Comparison of ENCODE assay signal across 1 cellular context in genomic region chr1:226656201-226656600, GRCh38.
TF ChIP-seq lines count a peak whose summit lies in the region.

No MANE protein-coding gene starts in this region.

TF ChIP-seq in GM23338, 12 proteins besides CTCF, POLR2A, EP300 and RAD21 (continued from another document):
- TF ChIP-seq ZNF462 (CRISPR knock-in tag; IDR thresholded peaks at IDR 0.05) (no peak), EZH2phosphoT487 (IDR thresholded peaks at IDR 0.05; ENCODE audit: unreplicated experiment) (no peak), POLR2AphosphoS5 (IDR thresholded peaks at IDR 0.05; ENCODE audit: low read depth) (no peak), ZNF331 (CRISPR knock-in tag; IDR thresholded peaks at IDR 0.05; ENCODE audit: low read depth) (no peak), ZNF114 (CRISPR knock-in tag; IDR thresholded peaks at IDR 0.05) (no peak), NANOG (IDR thresholded peaks at IDR 0.05; ENCODE audit: borderline replicate concordance) (no peak), STAT1 (IDR thresholded peaks at IDR 0.05; ENCODE audit: unreplicated experiment) (no peak), JUNB (IDR thresholded peaks at IDR 0.05; ENCODE audit: unreplicated experiment) (no peak)
